ENCODE assay signal across 2 cellular contexts in genomic region chr6:142104820-142105219, GRCh38. TPM values are rescaled to one million over a fixed set of nuclear protein-coding genes. Genes with fewer than 3 reads are reported as not detected.
"Had no signal": no experiment of that assay in that cellular context is flagged by ENCODE, and none has a peak within 500 bp of the region (broad histone marks: within the 10 kb centered on the region; RNA-seq: fewer than 3 reads in every experiment).

No MANE protein-coding gene starts in this region.

RNA-seq across cellular contexts. Expression of gene GJE1, which starts 27.9 kb away (rescaled TPM):
- total RNA-seq: G401, GM12878 had no signal
- polyA plus RNA-seq: GM12878 had no signal

RNA-seq across cellular contexts. Expression of gene NMBR, which starts 42.1 kb away (rescaled TPM):
- total RNA-seq: G401, GM12878 had no signal
- polyA plus RNA-seq: GM12878 had no signal
